In the genomic region with DNA sequence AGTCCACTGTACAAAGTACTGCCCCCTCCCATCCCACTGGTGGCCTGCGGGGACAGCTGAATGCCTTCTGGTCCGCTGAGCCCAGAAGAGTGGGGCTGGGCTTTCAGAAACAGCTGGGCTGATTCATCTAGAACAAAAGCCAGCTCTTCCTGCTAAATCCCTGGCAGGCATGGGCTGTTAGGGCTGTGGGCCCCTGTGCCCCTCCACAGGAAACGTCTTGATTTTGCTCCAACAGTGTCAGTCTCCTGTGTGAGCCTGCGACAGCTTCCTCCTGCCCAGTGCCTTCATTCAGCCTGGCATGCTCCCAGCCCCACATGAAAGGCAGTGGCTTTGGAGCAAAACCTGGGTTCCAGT, we compare ENCODE assay signal across 10 cellular contexts.
DNase-seq lines count a peak whose midpoint lies in the region; ATAC-seq lines count a peak whose summit lies in the region.
"Had no signal": no experiment of that assay in that cellular context is flagged by ENCODE, and none has a peak within 500 bp of the region (broad histone marks: within the 10 kb centered on the region; RNA-seq: fewer than 3 reads in every experiment).

No MANE protein-coding gene starts in this region.

- H3K4me3 ChIP-seq in neuron (ENCODE audit: low read length) = no peak overlapping the region

- no peaks in the 10 kb centered on the region for H3K27me3 ChIP-seq in neuron (ENCODE audit: insufficient read depth, low read length)

- no peaks in the 10 kb centered on the region for H3K9me3 ChIP-seq in neuron (ENCODE audit: low read length)

- H3K36me3 ChIP-seq in neuron (ENCODE audit: insufficient read depth, low read length) = no peaks in the 10 kb centered on the region

- H2AFZ ChIP-seq in neuron (ENCODE audit: low read depth, low read length) = peak overlapping the region; percentile 13

- peak; percentile 36 for DNase-seq in DMS79 treated with DMSO at 0.1 percent for 48 hours (lab: John Stamatoyannopoulos, UW)
- DNase-seq in NCI-H345 treated with DMSO at 0.1 percent for 48 hours (lab: John Stamatoyannopoulos, UW; ENCODE audit: unreplicated experiment) = peak; percentile 55
- DNase-seq in epidermal melanocyte (ENCODE audit: insufficient read length, low spot score) = peak; percentile 56
- DNase-seq in activated CD8-positive, alpha-beta memory T cell treated with anti-CD3 and anti-CD28 coated beads, Interleukin-2, amount 50 U/mL, for 4 hours = no peak
- DNase-seq: effector memory CD8-positive, alpha-beta T cell; NCI-H187 had no signal

- H3K4me1 ChIP-seq in neuron (ENCODE audit: insufficient read depth, low read length) = peaks cover 20% of the 10 kb centered on the region

- no peak for ATAC-seq in HG03460 (IDR thresholded peaks at IDR 0.05; ENCODE audit: unreplicated experiment)
- ATAC-seq in HG02623 (IDR thresholded peaks at IDR 0.05; ENCODE audit: unreplicated experiment) = no peak
- no peak for ATAC-seq in GM21717 (IDR thresholded peaks at IDR 0.05; ENCODE audit: unreplicated experiment)
- ATAC-seq: effector memory CD8-positive, alpha-beta T cell had no signal
